31 cellular contexts compared by ENCODE assay signal in genomic region chr2:149175956-149176355, GRCh38.
"Had no signal": no experiment of that assay in that cellular context is flagged by ENCODE, and none has a peak within 500 bp of the region (broad histone marks: within the 10 kb centered on the region; RNA-seq: fewer than 3 reads in every experiment).

No MANE protein-coding gene starts in this region.

- H3K27me3 Mint-ChIP-seq: activated CD4-positive, alpha-beta memory T cell treated with anti-CD3 and anti-CD28 coated beads, Interleukin-2, amount 10 ng/mL, durations not matched to agents 7 days and 5 days; activated naive CD4-positive, alpha-beta T cell treated with anti-CD3 and anti-CD28 coated beads, Interleukin-2, amount 10 ng/mL, durations not matched to agents 7 days and 5 days had no signal

- H3K4me3 Mint-ChIP-seq: activated CD4-positive, alpha-beta memory T cell treated with anti-CD3 and anti-CD28 coated beads, Interleukin-2, amount 10 ng/mL, durations not matched to agents 7 days and 5 days; activated CD8-positive, alpha-beta memory T cell treated with anti-CD3 and anti-CD28 coated beads, Interleukin-2, amount 10 ng/mL, durations not matched to agents 7 days and 5 days; activated naive CD4-positive, alpha-beta T cell treated with anti-CD3 and anti-CD28 coated beads, Interleukin-2, amount 10 ng/mL, durations not matched to agents 7 days and 5 days; activated naive CD8-positive, alpha-beta T cell; activated naive CD8-positive, alpha-beta T cell treated with anti-CD3 and anti-CD28 coated beads, Interleukin-2, amount 50 U/mL, for 24 hours; central memory CD8-positive, alpha-beta T cell had no signal

- DNase-seq: activated CD4-positive, alpha-beta memory T cell treated with anti-CD3 and anti-CD28 coated beads, Interleukin-2, amount 10 ng/mL, durations not matched to agents 7 days and 5 days; activated CD4-positive, alpha-beta T cell treated with anti-CD3 and anti-CD28 coated beads for 1 hour; activated CD4-positive, alpha-beta T cell treated with anti-CD3 and anti-CD28 coated beads for 48 hours; activated CD4-positive, CD25-positive, alpha-beta regulatory T cell; activated CD8-positive, alpha-beta memory T cell treated with anti-CD3 and anti-CD28 coated beads for 24 hours; activated CD8-positive, alpha-beta memory T cell treated with anti-CD3 and anti-CD28 coated beads, Interleukin-2, amount 10 ng/mL, durations not matched to agents 7 days and 5 days; activated CD8-positive, alpha-beta memory T cell treated with anti-CD3 and anti-CD28 coated beads, Interleukin-2, amount 50 U/mL, for 48 hours; activated effector memory CD4-positive, alpha-beta T cell treated with Interleukin-2 at 50 U/mL for 16 hours; activated naive CD4-positive, alpha-beta T cell treated with anti-CD3 and anti-CD28 coated beads, Interleukin-2, amount 10 ng/mL, durations not matched to agents 7 days and 5 days; activated naive CD8-positive, alpha-beta T cell treated with anti-CD3 and anti-CD28 coated beads, Interleukin-2, amount 50 U/mL, for 24 hours; activated T-cell treated with anti-CD3 and anti-CD28 coated beads, Interleukin-2, amount 50 U/mL, for 48 hours; amygdala; NCI-H1048; NCI-H1105 treated with DMSO at 0.1 percent for 48 hours; NCI-H1436; NCI-H1694; NCI-H1930; NCI-H2081 treated with DMSO at 0.1 percent for 48 hours; NCI-H226; NCI-H446 treated with DMSO at 0.1 percent for 48 hours; NCI-H524; SHP77; SJCRH30; T1000; WERI-Rb-1 had no signal

- H3K4me3 ChIP-seq: ascending aorta, cardiac muscle cell, SJCRH30, SK-N-MC had no signal

- H3K27ac ChIP-seq: ascending aorta, cardiac muscle cell, SJCRH30, SK-N-MC, WERI-Rb-1 had no signal

- H3K27me3 ChIP-seq: ascending aorta, cardiac muscle cell, SJCRH30 had no signal

- H3K9me3 Mint-ChIP-seq: central memory CD8-positive, alpha-beta T cell had no signal

- H3K36me3 ChIP-seq: ascending aorta, cardiac muscle cell, SJCRH30, WERI-Rb-1 had no signal

- ATAC-seq: activated CD8-positive, alpha-beta memory T cell treated with anti-CD3 and anti-CD28 coated beads, Interleukin-2, amount 10 ng/mL, durations not matched to agents 7 days and 5 days; activated naive CD8-positive, alpha-beta T cell treated with anti-CD3 and anti-CD28 coated beads, Interleukin-2, amount 50 U/mL, for 24 hours; Panc1 had no signal

- H3K4me1 Mint-ChIP-seq: activated CD4-positive, alpha-beta memory T cell treated with anti-CD3 and anti-CD28 coated beads, Interleukin-2, amount 10 ng/mL, durations not matched to agents 7 days and 5 days; activated CD8-positive, alpha-beta memory T cell treated with anti-CD3 and anti-CD28 coated beads, Interleukin-2, amount 10 ng/mL, durations not matched to agents 7 days and 5 days; activated naive CD4-positive, alpha-beta T cell treated with anti-CD3 and anti-CD28 coated beads, Interleukin-2, amount 10 ng/mL, durations not matched to agents 7 days and 5 days; activated naive CD8-positive, alpha-beta T cell treated with anti-CD3 and anti-CD28 coated beads, Interleukin-2, amount 50 U/mL, for 24 hours; central memory CD8-positive, alpha-beta T cell had no signal

- H3K27ac Mint-ChIP-seq: activated CD4-positive, alpha-beta memory T cell treated with anti-CD3 and anti-CD28 coated beads, Interleukin-2, amount 10 ng/mL, durations not matched to agents 7 days and 5 days; activated CD8-positive, alpha-beta memory T cell treated with anti-CD3 and anti-CD28 coated beads, Interleukin-2, amount 10 ng/mL, durations not matched to agents 7 days and 5 days; activated naive CD4-positive, alpha-beta T cell treated with anti-CD3 and anti-CD28 coated beads, Interleukin-2, amount 10 ng/mL, durations not matched to agents 7 days and 5 days; activated naive CD8-positive, alpha-beta T cell; activated naive CD8-positive, alpha-beta T cell treated with anti-CD3 and anti-CD28 coated beads, Interleukin-2, amount 50 U/mL, for 24 hours had no signal

- H3K4me1 ChIP-seq: ascending aorta, SJCRH30 had no signal

- H3K9me3 ChIP-seq: ascending aorta, SJCRH30 had no signal
